ENCODE assay signal across 8 cellular contexts in the genomic region with DNA sequence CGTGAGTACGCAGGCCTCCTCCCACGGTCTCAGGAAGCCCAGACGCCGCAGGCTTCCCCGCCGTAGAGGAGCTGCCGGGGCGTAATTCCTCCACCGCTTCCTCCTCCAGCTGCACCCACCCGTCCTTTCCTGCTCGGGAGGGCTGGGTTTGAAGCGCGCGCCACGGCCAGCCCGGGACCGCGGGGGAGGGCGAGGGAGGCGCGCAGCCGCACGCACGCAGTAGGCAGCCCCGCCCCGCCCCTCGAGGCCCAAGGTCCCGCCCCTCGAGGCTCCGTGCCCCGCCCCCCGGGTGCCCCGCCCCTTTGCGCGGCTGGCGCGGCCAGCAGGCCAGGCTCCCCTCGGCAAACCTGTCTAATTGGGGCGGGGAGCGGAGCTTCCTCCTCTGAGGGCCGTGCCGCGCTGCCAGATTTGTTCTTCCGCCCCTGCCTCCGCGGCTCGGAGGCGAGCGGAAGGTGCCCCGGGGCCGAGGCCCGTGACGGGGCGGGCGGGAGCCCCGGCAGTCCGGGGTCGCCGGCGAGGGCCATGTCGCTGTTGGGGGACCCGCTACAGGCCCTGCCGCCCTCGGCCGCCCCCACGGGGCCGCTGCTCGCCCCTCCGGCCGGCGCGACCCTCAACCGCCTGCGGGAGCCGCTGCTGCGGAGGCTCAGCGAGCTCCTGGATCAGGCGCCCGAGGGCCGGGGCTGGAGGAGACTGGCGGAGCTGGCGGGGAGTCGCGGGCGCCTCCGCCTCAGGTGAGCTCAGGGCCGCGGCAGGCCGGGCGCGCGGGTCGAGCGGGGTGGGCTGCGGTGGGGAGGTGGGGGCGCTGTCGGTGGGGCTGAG. TPM values are rescaled to one million over a fixed set of nuclear protein-coding genes. Genes with fewer than 3 reads are reported as not detected.
DNase-seq lines count a peak whose midpoint lies in the region; ATAC-seq and FAIRE-seq lines count a peak whose summit lies in the region.

A gene with protein sequence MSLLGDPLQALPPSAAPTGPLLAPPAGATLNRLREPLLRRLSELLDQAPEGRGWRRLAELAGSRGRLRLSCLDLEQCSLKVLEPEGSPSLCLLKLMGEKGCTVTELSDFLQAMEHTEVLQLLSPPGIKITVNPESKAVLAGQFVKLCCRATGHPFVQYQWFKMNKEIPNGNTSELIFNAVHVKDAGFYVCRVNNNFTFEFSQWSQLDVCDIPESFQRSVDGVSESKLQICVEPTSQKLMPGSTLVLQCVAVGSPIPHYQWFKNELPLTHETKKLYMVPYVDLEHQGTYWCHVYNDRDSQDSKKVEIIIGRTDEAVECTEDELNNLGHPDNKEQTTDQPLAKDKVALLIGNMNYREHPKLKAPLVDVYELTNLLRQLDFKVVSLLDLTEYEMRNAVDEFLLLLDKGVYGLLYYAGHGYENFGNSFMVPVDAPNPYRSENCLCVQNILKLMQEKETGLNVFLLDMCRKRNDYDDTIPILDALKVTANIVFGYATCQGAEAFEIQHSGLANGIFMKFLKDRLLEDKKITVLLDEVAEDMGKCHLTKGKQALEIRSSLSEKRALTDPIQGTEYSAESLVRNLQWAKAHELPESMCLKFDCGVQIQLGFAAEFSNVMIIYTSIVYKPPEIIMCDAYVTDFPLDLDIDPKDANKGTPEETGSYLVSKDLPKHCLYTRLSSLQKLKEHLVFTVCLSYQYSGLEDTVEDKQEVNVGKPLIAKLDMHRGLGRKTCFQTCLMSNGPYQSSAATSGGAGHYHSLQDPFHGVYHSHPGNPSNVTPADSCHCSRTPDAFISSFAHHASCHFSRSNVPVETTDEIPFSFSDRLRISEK (plus strand): TSS at position 344 of the 819 bp plus-strand sequence. CDS start 179 bp downstream, at position 523.

- peak within 1 kb of the TSS; percentile 47 for H2BK5ac ChIP-seq in mesendoderm (ENCODE audit: low read length)

- peaks cover 32 to 39% of the 10 kb centered on the region in 2 donors for H3K4me1 Mint-ChIP-seq in effector memory CD8-positive, alpha-beta T cell (ENCODE audit: low read depth in 2 of 2)

- no CpG with 5 or more reads among the region's 98 CpGs for WGBS in mesendoderm (ENCODE audit: extremely low coverage, insufficient coverage, low lambda C conversion rate)

- peaks cover 35% of the 10 kb centered on the region for H3K79me2 ChIP-seq in mesendoderm (ENCODE audit: control insufficient read depth, insufficient read depth, low read length)

- DNase-seq in COLO668 (lab: John Stamatoyannopoulos, UW; ENCODE audit: unreplicated experiment) (peak; percentile 96), HTR-8/SVneo (ENCODE audit: insufficient read length, low spot score) (peak; percentile 86), NOMO-1 treated with DMSO at 0.1 percent for 48 hours (lab: John Stamatoyannopoulos, UW; ENCODE audit: unreplicated experiment) (peak; percentile 95), mesendoderm (peak; percentile 95)
- DNase-seq in activated CD8-positive, alpha-beta memory T cell treated with anti-CD3 and anti-CD28 coated beads for 4 hours (ENCODE audit: low read depth in 2 of 2) = peak; percentile 88 to 90
- peak; percentile 93 to 95 (median 95) for DNase-seq in effector memory CD8-positive, alpha-beta T cell
- DNase-seq in stimulated activated CD8-positive, alpha-beta memory T cell treated with anti-CD3 and anti-CD28 coated beads, Interleukin-15, amount 100 ng/mL, for 1 hour (ENCODE audit: low read depth) = peak; percentile 93

- H4K5ac ChIP-seq in mesendoderm (ENCODE audit: low read length) = no peak within 1 kb of the TSS

- peak within 1 kb of the TSS; percentile 77 for H2BK120ac ChIP-seq in mesendoderm (ENCODE audit: low read depth, low read length)

- no peak within 1 kb of the TSS for H3K23ac ChIP-seq in mesendoderm (ENCODE audit: low read length)

- ATAC-seq in GM21360 (IDR thresholded peaks at IDR 0.05; ENCODE audit: unreplicated experiment) = peak; percentile 64
- ATAC-seq in effector memory CD8-positive, alpha-beta T cell (replicated peaks) = peak; percentile 83

- no peaks in the 10 kb centered on the region for H3K36me3 ChIP-seq in mesendoderm (ENCODE audit: control insufficient read depth, insufficient read depth, low read length)

- H4K8ac ChIP-seq in mesendoderm (ENCODE audit: low read depth, low read length) = peak within 1 kb of the TSS; percentile 58

- peak within 1 kb of the TSS; percentile 98 for H3K27ac ChIP-seq in mesendoderm (ENCODE audit: low read depth, low read length)

- H3K18ac ChIP-seq in mesendoderm (ENCODE audit: low read length) = peak within 1 kb of the TSS; percentile 100

- H3K56ac ChIP-seq in mesendoderm (ENCODE audit: low read length) = peak within 1 kb of the TSS; percentile 93

- H3K27me3 ChIP-seq in mesendoderm (ENCODE audit: insufficient read depth, low read length, poor library complexity) = no peaks in the 10 kb centered on the region

- peak within 1 kb of the TSS; percentile 92 for H3K9ac ChIP-seq in mesendoderm (ENCODE audit: low read length)

- peaks cover 16% of the 10 kb centered on the region for H3K79me1 ChIP-seq in mesendoderm (ENCODE audit: low read length)

- H3K4me3 Mint-ChIP-seq in effector memory CD8-positive, alpha-beta T cell = peak within 1 kb of the TSS; percentile 95 to 97

- peak within 1 kb of the TSS; percentile 90 to 95 for H3K27ac Mint-ChIP-seq in effector memory CD8-positive, alpha-beta T cell

- no peaks in the 10 kb centered on the region for H3K9me3 Mint-ChIP-seq in effector memory CD8-positive, alpha-beta T cell

- H2BK15ac ChIP-seq in mesendoderm (replicated peaks; ENCODE audit: low read depth) = no peak within 1 kb of the TSS

- peak within 1 kb of the TSS; percentile 92 for H3K4me3 ChIP-seq in mesendoderm (ENCODE audit: low read length)

- peak within 1 kb of the TSS; percentile 96 for H3K4me2 ChIP-seq in mesendoderm (ENCODE audit: low read length)

- peaks cover 8% of the 10 kb centered on the region for H3K4me1 ChIP-seq in mesendoderm (ENCODE audit: control insufficient read depth, low read depth, low read length)

- peaks cover 16% of the 10 kb centered on the region for H3K36me3 Mint-ChIP-seq in effector memory CD8-positive, alpha-beta T cell (ENCODE audit: insufficient read depth)

- no peak within 1 kb of the TSS for H2AK5ac ChIP-seq in mesendoderm (ENCODE audit: low read length)

- peak; percentile 83 for FAIRE-seq in HTR-8/SVneo (lab: Jason Lieb, UNC)

- H3K4ac ChIP-seq in mesendoderm (ENCODE audit: low read depth, low read length) = peak within 1 kb of the TSS; percentile 77

- H3K27me3 Mint-ChIP-seq in effector memory CD8-positive, alpha-beta T cell = no peaks in the 10 kb centered on the region

RNA-seq across cellular contexts. Expression of the gene that starts here (rescaled TPM):
- 17.6 TPM for polyA plus RNA-seq in mesendoderm (2013, experiment 1 of 2)
- 17.7 TPM for polyA plus RNA-seq in mesendoderm (2013, experiment 2 of 2)

Comparison
In these comparisons a context has a peak if more than half of its experiments do, and no peak if none do; other contexts are left out.
1. Peak in every context shown above with its lines: DNase-seq, ATAC-seq, H3K4me3 ChIP-seq and H3K27ac ChIP-seq.